Comparison of ENCODE assay signal across 8 cellular contexts in the genomic region with DNA sequence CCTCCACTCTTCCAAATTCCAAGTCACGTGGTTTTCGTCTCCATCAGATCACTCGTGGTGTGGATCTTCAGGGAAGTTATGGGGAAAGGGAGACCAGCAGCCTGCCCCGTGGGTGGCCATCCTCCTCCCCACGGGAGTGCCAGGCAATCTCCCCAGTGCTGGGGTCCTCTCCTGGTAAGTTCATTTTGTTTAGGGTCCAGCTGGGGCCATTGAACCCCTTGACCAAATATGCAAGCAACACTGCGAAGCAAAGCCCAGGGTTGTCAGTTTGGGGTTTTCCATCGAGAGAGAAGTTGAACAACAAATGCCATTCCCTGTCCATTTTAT. TPM values are rescaled to one million over a fixed set of nuclear protein-coding genes. Genes with fewer than 3 reads are reported as not detected.
DNase-seq lines count a peak whose midpoint lies in the region; ATAC-seq and TF ChIP-seq lines count a peak whose summit lies in the region.

No MANE protein-coding gene starts in this region.

- H3K27ac Mint-ChIP-seq in CD8-positive, alpha-beta T cell, result peak overlapping the region; percentile 97
- H3K27ac Mint-ChIP-seq in endodermal cell, result peak overlapping the region; percentile 97

- H3K79me2 ChIP-seq in osteoblast (ENCODE audit: insufficient read depth, low read length), result peaks cover 15% of the 10 kb centered on the region

- H3K4me3 Mint-ChIP-seq in CD8-positive, alpha-beta T cell, result peak overlapping the region; percentile 97
- H3K4me3 Mint-ChIP-seq in endodermal cell, result peak overlapping the region; percentile 84

- H3K36me3 Mint-ChIP-seq in CD8-positive, alpha-beta T cell, result peaks cover 10% of the 10 kb centered on the region
- no peaks in the 10 kb centered on the region for H3K36me3 Mint-ChIP-seq in endodermal cell (ENCODE audit: low read depth)

- no peaks in the 10 kb centered on the region for H3K36me3 ChIP-seq in CD8-positive, alpha-beta T cell (ENCODE audit: insufficient read depth, low read length)
- H3K36me3 ChIP-seq in Panc1 (ENCODE audit: control insufficient read depth, insufficient read depth, low read length) (no peaks in the 10 kb centered on the region; the same call in 1 of the 2 replicates), endodermal cell (ENCODE audit: control insufficient read depth, insufficient read depth, low read length) (no peaks in the 10 kb centered on the region), osteoblast (ENCODE audit: insufficient read depth, low read length) (no peaks in the 10 kb centered on the region)

- H3K9me3 ChIP-seq in CD8-positive, alpha-beta T cell (ENCODE audit: low read length), result no peaks in the 10 kb centered on the region
- H3K9me3 ChIP-seq in Panc1 (ENCODE audit: control insufficient read depth, insufficient read depth, low read depth, low read length) (no peaks in the 10 kb centered on the region), endodermal cell (ENCODE audit: control insufficient read depth, low read length) (no peaks in the 10 kb centered on the region), osteoblast (ENCODE audit: low read depth, low read length) (no peaks in the 10 kb centered on the region)

- H3K4me2 ChIP-seq in osteoblast (ENCODE audit: insufficient read depth, low read length), result peak overlapping the region; percentile 95

- no TSS peak for BruUV-seq in Panc1 (replicated peaks; lab: Mats Ljungman, UMichigan)

- DNase-seq in CD8-positive, alpha-beta T cell, result no peak
- DNase-seq in Panc1 (ENCODE audit: low read depth, low spot score), result no peak
- DNase-seq in endodermal cell, result no peak
- DNase-seq in osteoblast (ENCODE audit: insufficient read length, low spot score, missing footprints), result no peak
- no peak for DNase-seq in GF-D8 (lab: John Stamatoyannopoulos, UW)
- no peak for DNase-seq in activated CD4-positive, alpha-beta T cell treated with anti-CD3 and anti-CD28 coated beads, Interleukin-2, amount 50 U/mL, for 48 hours

- peak overlapping the region; percentile 81 for H3K9ac ChIP-seq in endodermal cell (ENCODE audit: extremely low read depth, low read length, poor library complexity, severe bottlenecking)

- intact Hi-C loops in CD8-positive, alpha-beta T cell (cut with DNase I, micrococcal nuclease), result loop anchor here (1.0 to 2.0 kb wide), 3 partner anchors 41 to 93 kb away; no protein-coding TSS in a partner anchor
- intact Hi-C loops in Panc1 (cut with micrococcal nuclease; ENCODE audit: unreplicated experiment), result loop anchor here (5.0 kb wide), 1 partner anchor 45 kb away; no protein-coding TSS in a partner anchor

- no peaks in the 10 kb centered on the region for H3K9me3 Mint-ChIP-seq in CD8-positive, alpha-beta T cell
- no peaks in the 10 kb centered on the region for H3K9me3 Mint-ChIP-seq in endodermal cell

- WGBS in endodermal cell (ENCODE audit: insufficient coverage in 1 of 2, insufficient read length in 1 of 2), 2 experiments, result 50 to 61% methylated on average over 5 to 7 of the region's 7 CpGs

- H4K20me1 ChIP-seq in osteoblast (ENCODE audit: insufficient read depth, low read length), result no peaks in the 10 kb centered on the region

- H3K4me1 ChIP-seq in CD8-positive, alpha-beta T cell (ENCODE audit: insufficient read depth, low read length), result peaks cover 23% of the 10 kb centered on the region
- H3K4me1 ChIP-seq in Panc1 (ENCODE audit: control insufficient read depth, insufficient read depth, low read length), result peaks cover 21% of the 10 kb centered on the region
- H3K4me1 ChIP-seq in endodermal cell (ENCODE audit: control insufficient read depth, insufficient read depth, low read length), result peaks cover 4% of the 10 kb centered on the region
- H3K4me1 ChIP-seq in osteoblast (ENCODE audit: insufficient read depth, low read length), result peaks cover 33% of the 10 kb centered on the region

- peak overlapping the region; percentile 67 for H3K4me3 ChIP-seq in CD8-positive, alpha-beta T cell (ENCODE audit: low read depth, low read length)
- H3K4me3 ChIP-seq in Panc1 (ENCODE audit: low read depth in 2 of 2, low read length in 2 of 2) (peak overlapping the region; percentile 69 to 73), endodermal cell (ENCODE audit: low read length) (peak overlapping the region; percentile 93), osteoblast (ENCODE audit: insufficient read depth, low read length) (peak overlapping the region; percentile 92)

- no peaks in the 10 kb centered on the region for H3K27me3 Mint-ChIP-seq in CD8-positive, alpha-beta T cell (ENCODE audit: low read depth)
- peaks cover 2% of the 10 kb centered on the region for H3K27me3 Mint-ChIP-seq in endodermal cell (ENCODE audit: insufficient read depth)

- no peaks in the 10 kb centered on the region for H3K27me3 ChIP-seq in CD8-positive, alpha-beta T cell (ENCODE audit: insufficient read depth, low read length)
- H3K27me3 ChIP-seq in Panc1 (ENCODE audit: control insufficient read depth, insufficient read depth, low read length) (no peaks in the 10 kb centered on the region), endodermal cell (ENCODE audit: control insufficient read depth, insufficient read depth, low read length, poor library complexity, severe bottlenecking) (peaks cover under 1% of the 10 kb centered on the region), osteoblast (ENCODE audit: insufficient read depth, low read length) (no peaks in the 10 kb centered on the region)

- peaks cover 44% of the 10 kb centered on the region for H3K4me1 Mint-ChIP-seq in CD8-positive, alpha-beta T cell (ENCODE audit: low read depth)
- peaks cover 14% of the 10 kb centered on the region for H3K4me1 Mint-ChIP-seq in endodermal cell

- in situ Hi-C loops in Panc1 (cut with HindIII; ENCODE audit: low pct_unique_long_range_greater_than_20kb, low sequenced_read_pairs), result no loop called here

- peak overlapping the region; percentile 94 for H2AFZ ChIP-seq in osteoblast (ENCODE audit: low read length)

- POLR2A ChIA-PET in CD8-positive, alpha-beta T cell (lab: Charles Lee), result interaction anchor here (1.3 to 2.2 kb wide), 5 partner anchors 40 to 92 kb away, joined by 6 to 13 read pairs (median 12); a partner anchor contains a TSS
- POLR2A ChIA-PET in Panc1 (lab: Charles Lee), result interaction anchor here (1.0 kb wide), 1 partner anchor 40 kb away, joined by 11 read pairs; no protein-coding TSS in a partner anchor

- CTCF ChIA-PET in CD8-positive, alpha-beta T cell (lab: Charles Lee), result interaction anchor here (0.9 to 8.8 kb wide), 16 partner anchors 11 to 119 kb away, joined by 3 to 79 read pairs (median 4); no protein-coding TSS in a partner anchor
- CTCF ChIA-PET in Panc1 (lab: Charles Lee), result interaction anchor here (0.9 kb wide), 1 partner anchor 49 kb away, joined by 4 read pairs; no protein-coding TSS in a partner anchor

- peak overlapping the region; percentile 61 for H3K27ac ChIP-seq in CD8-positive, alpha-beta T cell (ENCODE audit: low read depth, low read length)
- H3K27ac ChIP-seq in Panc1 (ENCODE audit: low read length) (peak overlapping the region; percentile 92), endodermal cell (ENCODE audit: low read depth, low read length) (no peak overlapping the region), osteoblast (ENCODE audit: low read depth, low read length) (peak overlapping the region; percentile 92)

- no peak for ATAC-seq in CD8-positive, alpha-beta T cell
- ATAC-seq in Panc1 (no peak), GM19324 (IDR thresholded peaks at IDR 0.05; ENCODE audit: low FRiP score, unreplicated experiment) (no peak), GM19023 (IDR thresholded peaks at IDR 0.05; ENCODE audit: unreplicated experiment) (no peak)

- TF ChIP-seq CTCF in CD8-positive, alpha-beta T cell (IDR thresholded peaks at IDR 0.05), result no peak
- no peak for TF ChIP-seq CTCF in Panc1 (IDR thresholded peaks at IDR 0.05)
- TF ChIP-seq CTCF in endodermal cell (conservative IDR thresholded peaks at IDR 0.05), result no peak
- TF ChIP-seq CTCF in osteoblast (IDR thresholded peaks at IDR 0.05; ENCODE audit: extremely low read depth, low read depth, low read length), result no peak

RNA-seq across cellular contexts. Expression of a gene that starts 4.1 kb away (rescaled TPM):
- total RNA-seq in CD8-positive, alpha-beta T cell, result 10 to 100 TPM; 20.9 to 28.6 TPM
- total RNA-seq in Panc1 (2021; ENCODE audit: unreplicated experiment), result 44.2 TPM
- polyA plus RNA-seq in Panc1 (2012; ENCODE audit: insufficient read length), result 60.8 TPM
- 10 to 100 TPM; 66.9 to 68.6 TPM for total RNA-seq in endodermal cell
- 56.3 TPM for polyA plus RNA-seq in endodermal cell (2013, experiment 1 of 2)
- polyA plus RNA-seq in endodermal cell (2013, experiment 2 of 2), result 54.9 TPM
- total RNA-seq in osteoblast, result 35.5 and 39.5 TPM in 2 replicates
